32 cellular contexts compared by ENCODE assay signal in genomic region chr2:48183991-48184390, GRCh38.
"Had no signal": no experiment of that assay in that cellular context is flagged by ENCODE, and none has a peak within 500 bp of the region (broad histone marks: within the 10 kb centered on the region; RNA-seq: fewer than 3 reads in every experiment).

No MANE protein-coding gene starts in this region.

- ATAC-seq: activated CD8-positive, alpha-beta T cell treated with anti-CD3 and anti-CD28 coated beads for 36 hours; activated T-cell treated with anti-CD3 and anti-CD28 coated beads, Interleukin-2, amount 50 U/mL, for 72 hours; activated T-helper 17 cell treated with anti-CD3 and anti-CD28 coated beads, Interleukin-2, amount 50 U/mL, for 72 hours; PC-3; Right ventricle myocardium inferior had no signal

- H3K27ac Mint-ChIP-seq: activated CD8-positive, alpha-beta T cell treated with anti-CD3 and anti-CD28 coated beads for 36 hours; activated naive CD8-positive, alpha-beta T cell treated with anti-CD3 and anti-CD28 coated beads for 36 hours; activated T-cell treated with anti-CD3 and anti-CD28 coated beads, Interleukin-2, amount 50 U/mL, for 72 hours; activated T-helper 17 cell treated with anti-CD3 and anti-CD28 coated beads, Interleukin-2, amount 50 U/mL, for 72 hours had no signal

- H3K4me3 Mint-ChIP-seq: activated CD8-positive, alpha-beta T cell treated with anti-CD3 and anti-CD28 coated beads for 36 hours; activated naive CD8-positive, alpha-beta T cell treated with anti-CD3 and anti-CD28 coated beads for 36 hours; activated T-cell treated with anti-CD3 and anti-CD28 coated beads, Interleukin-2, amount 50 U/mL, for 72 hours; activated T-helper 17 cell treated with anti-CD3 and anti-CD28 coated beads, Interleukin-2, amount 50 U/mL, for 72 hours; central memory CD8-positive, alpha-beta T cell had no signal

- H3K27me3 Mint-ChIP-seq: activated CD8-positive, alpha-beta T cell treated with anti-CD3 and anti-CD28 coated beads for 36 hours; activated naive CD8-positive, alpha-beta T cell treated with anti-CD3 and anti-CD28 coated beads for 36 hours; activated T-helper 17 cell treated with anti-CD3 and anti-CD28 coated beads, Interleukin-2, amount 50 U/mL, for 72 hours; central memory CD8-positive, alpha-beta T cell had no signal

- H3K4me1 ChIP-seq: colonic mucosa had no signal

- H3K27ac ChIP-seq: cardiac muscle cell, colonic mucosa, RWPE1, VCaP had no signal

- H3K36me3 Mint-ChIP-seq: activated naive CD8-positive, alpha-beta T cell treated with anti-CD3 and anti-CD28 coated beads for 36 hours had no signal

- H3K4me1 Mint-ChIP-seq: activated T-helper 17 cell treated with anti-CD3 and anti-CD28 coated beads, Interleukin-2, amount 50 U/mL, for 72 hours; central memory CD8-positive, alpha-beta T cell had no signal

- H3K9me3 Mint-ChIP-seq: activated CD8-positive, alpha-beta T cell treated with anti-CD3 and anti-CD28 coated beads for 36 hours; activated T-cell treated with anti-CD3 and anti-CD28 coated beads, Interleukin-2, amount 50 U/mL, for 72 hours; activated T-helper 17 cell treated with anti-CD3 and anti-CD28 coated beads, Interleukin-2, amount 50 U/mL, for 72 hours; central memory CD8-positive, alpha-beta T cell had no signal

- DNase-seq: activated CD4-positive, alpha-beta T cell treated with anti-CD3 and anti-CD28 coated beads for 1 hour; activated CD4-positive, alpha-beta T cell treated with anti-CD3 and anti-CD28 coated beads for 48 hours; activated CD4-positive, CD25-positive, alpha-beta regulatory T cell; activated CD8-positive, alpha-beta T cell treated with anti-CD3 and anti-CD28 coated beads for 36 hours; activated effector memory CD4-positive, alpha-beta T cell treated with anti-CD3 and anti-CD28 coated beads, Interleukin-2, amount 50 U/mL, for 16 hours; activated naive CD4-positive, alpha-beta T cell; activated naive CD4-positive, alpha-beta T cell treated with anti-CD3 and anti-CD28 coated beads, Interleukin-2, amount 50 U/mL, for 16 hours; activated naive CD8-positive, alpha-beta T cell treated with anti-CD3 and anti-CD28 coated beads for 36 hours; activated T-cell treated with anti-CD3 and anti-CD28 coated beads, Interleukin-2, amount 50 U/mL, for 1 hour; activated T-cell treated with anti-CD3 and anti-CD28 coated beads, Interleukin-2, amount 50 U/mL, for 72 hours; amniotic stem cell; aorta; colonic mucosa; NCI-H1105; NCI-H1417 treated with DMSO at 0.1 percent for 48 hours; NCI-H187 treated with DMSO at 0.1 percent for 48 hours; NCI-H2081; NCI-H510A; NCI-H69; NK-92 treated with Interleukin-12 subunit alpha and Interleukin-12 subunit beta, amount 100 ng/mL, for 24 hours; PC-3; SIG-M5; SW 1271; T-helper 1 cell; T-helper 2 cell; T-helper 9 cell had no signal

- H3K27me3 ChIP-seq: cardiac muscle cell, colonic mucosa had no signal
